In genomic region chr5:103258957-103259704, GRCh38 we compare ENCODE assay signal across 1 cellular context.
TF ChIP-seq lines count a peak whose summit lies in the region.

No MANE protein-coding gene starts in this region.

TF ChIP-seq in K562, 482 proteins besides CTCF, POLR2A, EP300 and RAD21 (continued from another document and continues in another):
- TF ChIP-seq SAFB (IDR thresholded peaks at IDR 0.05; ENCODE audit: borderline replicate concordance, low read depth, low read length) (peak; percentile 58; the same call in 1 of the 2 replicates), PHF8 (IDR thresholded peaks at IDR 0.05; ENCODE audit: borderline replicate concordance, low read length) (peak; percentile 44; the same call in 1 of the 2 replicates), CBX5 (IDR thresholded peaks at IDR 0.05; ENCODE audit: borderline replicate concordance, low read depth) (no peak), ASH1L (IDR thresholded peaks at IDR 0.05; ENCODE audit: borderline replicate concordance, low read depth, partially characterized antibody) (no peak), ARID3B (CRISPR knock-in tag; IDR thresholded peaks at IDR 0.05; ENCODE audit: borderline replicate concordance) (no peak), ZNF197 (CRISPR knock-in tag; IDR thresholded peaks at IDR 0.05; ENCODE audit: low read depth) (no peak), ZNF609 (CRISPR knock-in tag; IDR thresholded peaks at IDR 0.05; ENCODE audit: borderline replicate concordance) (no peak), SP2 (IDR thresholded peaks at IDR 0.05; ENCODE audit: extremely low read depth, low read depth, low read length, poor library complexity, severe bottlenecking) (no peak), MAFF (IDR thresholded peaks at IDR 0.05; ENCODE audit: low read length) (no peak), TSC22D4 (tag; IDR thresholded peaks at IDR 0.05) (no peak), HCFC1 (IDR thresholded peaks at IDR 0.05; ENCODE audit: low read depth, low read length) (peak; percentile 22; the same call in 1 of the 2 replicates), YY1 (IDR thresholded peaks at IDR 0.05; ENCODE audit: borderline replicate concordance in 1 of 3, control insufficient read depth in 1 of 3, extremely low read depth in 1 of 3, insufficient read depth in 3 of 3, insufficient read length in 1 of 3, insufficient replicate concordance in 2 of 3, low read depth in 1 of 3, low read length in 2 of 3) (peak in 2 of 3 experiments; percentile 22 to 46), ZMIZ1 (IDR thresholded peaks at IDR 0.05; ENCODE audit: low read depth in 2 of 2, low read length in 2 of 2) (no peak), NFRKB (IDR thresholded peaks at IDR 0.05; ENCODE audit: low read depth) (no peak), CLOCK (CRISPR knock-in tag; IDR thresholded peaks at IDR 0.05; ENCODE audit: borderline replicate concordance) (no peak), ZNF121 (CRISPR knock-in tag; conservative IDR thresholded peaks at IDR 0.05) (no peak), ELK3 (CRISPR knock-in tag; IDR thresholded peaks at IDR 0.05) (no peak), NONO (IDR thresholded peaks at IDR 0.05; ENCODE audit: low read depth in 2 of 2, low read length in 1 of 2) (0 out of 4 replicates have a peak, but pooled peaks of 1 of the 2 experiments have one; percentile 53), XRCC5 (IDR thresholded peaks at IDR 0.05; ENCODE audit: low read depth, low read length) (no peak), MYBL2 (IDR thresholded peaks at IDR 0.05; ENCODE audit: low read depth) (no peak), MYBL2 (CRISPR knock-in tag; IDR thresholded peaks at IDR 0.05; ENCODE audit: borderline replicate concordance) (no peak), ZNF134 (CRISPR knock-in tag; conservative IDR thresholded peaks at IDR 0.05) (no peak), SMC3 (conservative IDR thresholded peaks at IDR 0.05; ENCODE audit: insufficient read depth, low read depth, low read length) (no peak), ZNF324 (CRISPR knock-in tag; IDR thresholded peaks at IDR 0.05) (no peak), MCM2 (IDR thresholded peaks at IDR 0.05; ENCODE audit: low read depth) (no peak), FOXJ2 (tag; IDR thresholded peaks at IDR 0.05) (no peak), ZNF239 (CRISPR knock-in tag; IDR thresholded peaks at IDR 0.05) (no peak), SMAD4 (CRISPR knock-in tag; conservative IDR thresholded peaks at IDR 0.05) (peak; percentile 29; the same call in 1 of the 2 replicates), ZSCAN32 (CRISPR knock-in tag; IDR thresholded peaks at IDR 0.05) (no peak), HMGN3 (IDR thresholded peaks at IDR 0.05; ENCODE audit: borderline replicate concordance, extremely low read depth, insufficient read length, low read depth, low read length) (peak; percentile 76), ZNF277 (CRISPR knock-in tag; IDR thresholded peaks at IDR 0.05; ENCODE audit: borderline replicate concordance) (no peak), POLR2B (IDR thresholded peaks at IDR 0.05; ENCODE audit: low read depth, partially characterized antibody) (no peak), ZNF398 (CRISPR knock-in tag; IDR thresholded peaks at IDR 0.05) (no peak), SAP30 (IDR thresholded peaks at IDR 0.05; ENCODE audit: borderline replicate concordance, insufficient read depth, low read depth, low read length, poor library complexity, severe bottlenecking) (no peak), ETS1 (conservative IDR thresholded peaks at IDR 0.05; ENCODE audit: control insufficient read depth, low read depth, low read length) (peak; percentile 63; the same call in 1 of the 2 replicates), ZNF431 (CRISPR knock-in tag; IDR thresholded peaks at IDR 0.05) (no peak), E2F3 (CRISPR knock-in tag; IDR thresholded peaks at IDR 0.05) (no peak), TRIM25 (IDR thresholded peaks at IDR 0.05; ENCODE audit: borderline replicate concordance) (no peak), POLR3G (IDR thresholded peaks at IDR 0.05; ENCODE audit: extremely low read depth, insufficient read length, insufficient replicate concordance) (no peak)
